ENCODE assay signal across 32 cellular contexts in genomic region chr14:91780452-91780851, GRCh38. TPM values are rescaled to one million over a fixed set of nuclear protein-coding genes. Genes with fewer than 3 reads are reported as not detected.
A peak's percentile ranks its signal among the peaks of the same experiment; 100 is the strongest.
DNase-seq lines count a peak whose midpoint lies in the region; ATAC-seq and TF ChIP-seq lines count a peak whose summit lies in the region.
"Had no signal": no experiment of that assay in that cellular context is flagged by ENCODE, and none has a peak within 500 bp of the region (broad histone marks: within the 10 kb centered on the region; RNA-seq: fewer than 3 reads in every experiment).

No MANE protein-coding gene starts in this region.

- no peaks in the 10 kb centered on the region for H3K9me3 Mint-ChIP-seq in activated naive CD8-positive, alpha-beta T cell treated with anti-CD3 and anti-CD28 coated beads for 36 hours
- no peaks in the 10 kb centered on the region for H3K9me3 Mint-ChIP-seq in activated naive CD8-positive, alpha-beta T cell treated with anti-CD3 and anti-CD28 coated beads, Interleukin-2, amount 50 U/mL, for 24 hours

- H4K20me1 ChIP-seq in hepatocyte (ENCODE audit: insufficient read depth, poor library complexity, severe bottlenecking): no peaks in the 10 kb centered on the region

- peak overlapping the region; percentile 24 for H3K4me2 ChIP-seq in hepatocyte

- H3K9me3 ChIP-seq in hepatocyte (ENCODE audit: low read depth) (no peaks in the 10 kb centered on the region), transverse colon (no peaks in the 10 kb centered on the region)
- H3K9me3 ChIP-seq: right atrium auricular region, spleen, tibial nerve had no signal

- intact Hi-C loops in transverse colon (cut with DNase I; ENCODE audit: low total_unique reads): no loop called here

- H3K27ac Mint-ChIP-seq in activated naive CD8-positive, alpha-beta T cell treated with anti-CD3 and anti-CD28 coated beads for 36 hours: peak overlapping the region; percentile 28
- H3K27ac Mint-ChIP-seq in activated naive CD8-positive, alpha-beta T cell treated with anti-CD3 and anti-CD28 coated beads, Interleukin-2, amount 50 U/mL, for 24 hours: no peak overlapping the region
- H3K27ac Mint-ChIP-seq: activated naive CD8-positive, alpha-beta T cell; IgD-negative memory B cell had no signal

- H3K36me3 Mint-ChIP-seq in activated naive CD8-positive, alpha-beta T cell treated with anti-CD3 and anti-CD28 coated beads for 36 hours: peaks cover 3% of the 10 kb centered on the region
- H3K36me3 Mint-ChIP-seq in activated naive CD8-positive, alpha-beta T cell treated with anti-CD3 and anti-CD28 coated beads, Interleukin-2, amount 50 U/mL, for 24 hours (ENCODE audit: low read depth): peaks cover 3% of the 10 kb centered on the region

- H3K36me3 ChIP-seq in hepatocyte (replicated peaks; ENCODE audit: insufficient read depth, low read depth) (no peaks in the 10 kb centered on the region), transverse colon (peaks cover 0 to 17% (median 0%) of the 10 kb centered on the region in 4 donors)
- H3K36me3 ChIP-seq: tibial nerve had no signal

- ATAC-seq in activated naive CD8-positive, alpha-beta T cell treated with anti-CD3 and anti-CD28 coated beads, Interleukin-2, amount 50 U/mL, for 24 hours: no peak
- no peak for ATAC-seq in HG02840 (IDR thresholded peaks at IDR 0.05; ENCODE audit: low FRiP score, unreplicated experiment)

- peaks cover 5% of the 10 kb centered on the region for H3K4me1 Mint-ChIP-seq in activated naive CD8-positive, alpha-beta T cell treated with anti-CD3 and anti-CD28 coated beads for 36 hours
- no peaks in the 10 kb centered on the region for H3K4me1 Mint-ChIP-seq in activated naive CD8-positive, alpha-beta T cell treated with anti-CD3 and anti-CD28 coated beads, Interleukin-2, amount 50 U/mL, for 24 hours
- H3K4me1 Mint-ChIP-seq: IgD-negative memory B cell had no signal

- H3K4me1 ChIP-seq in hepatocyte (ENCODE audit: insufficient read depth) (peaks cover 11% of the 10 kb centered on the region), transverse colon (peaks cover 0 to 14% (median 7%) of the 10 kb centered on the region in 4 donors)
- H3K4me1 ChIP-seq: right atrium auricular region, spleen, tibial nerve had no signal

- peak overlapping the region; percentile 50 for H3K27ac ChIP-seq in hepatocyte
- peak overlapping the region; percentile 36 to 68 (median 54) for H3K27ac ChIP-seq in transverse colon
- H3K27ac ChIP-seq: coronary artery, right atrium auricular region, spleen, tibial nerve had no signal

- H3K79me2 ChIP-seq in hepatocyte: no peaks in the 10 kb centered on the region

- TF ChIP-seq EP300 in transverse colon (IDR thresholded peaks at IDR 0.05; ENCODE audit: low read depth): no peak

- H3K27me3 ChIP-seq in hepatocyte (no peaks in the 10 kb centered on the region), transverse colon (no peaks in the 10 kb centered on the region)
- H3K27me3 ChIP-seq: right atrium auricular region, spleen, tibial nerve had no signal

- H3K27me3 Mint-ChIP-seq in activated naive CD8-positive, alpha-beta T cell treated with anti-CD3 and anti-CD28 coated beads for 36 hours: no peaks in the 10 kb centered on the region
- no peaks in the 10 kb centered on the region for H3K27me3 Mint-ChIP-seq in activated naive CD8-positive, alpha-beta T cell treated with anti-CD3 and anti-CD28 coated beads, Interleukin-2, amount 50 U/mL, for 24 hours
- H3K27me3 Mint-ChIP-seq: activated naive CD8-positive, alpha-beta T cell had no signal

- H3K4me3 ChIP-seq in hepatocyte (no peak overlapping the region), transverse colon (no peak overlapping the region)
- H3K4me3 ChIP-seq: coronary artery, right atrium auricular region, spleen, tibial nerve had no signal

- no peaks in the 10 kb centered on the region for H3K9me2 ChIP-seq in hepatocyte (replicated peaks; ENCODE audit: insufficient read depth)

- H3K4me3 Mint-ChIP-seq in activated naive CD8-positive, alpha-beta T cell treated with anti-CD3 and anti-CD28 coated beads for 36 hours: no peak overlapping the region
- H3K4me3 Mint-ChIP-seq in activated naive CD8-positive, alpha-beta T cell treated with anti-CD3 and anti-CD28 coated beads, Interleukin-2, amount 50 U/mL, for 24 hours: no peak overlapping the region
- H3K4me3 Mint-ChIP-seq: activated naive CD8-positive, alpha-beta T cell; IgD-negative memory B cell had no signal

- in situ Hi-C loops in transverse colon (cut with MboI; ENCODE audit: low pct_ligation_motif_present in 1 of 4, low pct_unique_long_range_greater_than_20kb in 1 of 4, low sequenced_read_pairs in 3 of 4): no loop called here

- WGBS in hepatocyte (ENCODE audit: low lambda C conversion rate, missing lambda C conversion rate): 35% methylated on average over 3 of the region's 3 CpGs
- 33 to 36% methylated on average over 3 of the region's 3 CpGs for WGBS in transverse colon (ENCODE audit: low coverage in 1 of 2), 2 donors

- TF ChIP-seq POLR2A in transverse colon (IDR thresholded peaks at IDR 0.05): no peak

- TF ChIP-seq CTCF in hepatocyte (IDR thresholded peaks at IDR 0.05; ENCODE audit: poor library complexity) (no peak), transverse colon (IDR thresholded peaks at IDR 0.05) (no peak)

- no peak overlapping the region for H2AFZ ChIP-seq in hepatocyte

- DNase-seq in activated naive CD8-positive, alpha-beta T cell treated with anti-CD3 and anti-CD28 coated beads for 36 hours: no peak
- DNase-seq in activated naive CD8-positive, alpha-beta T cell treated with anti-CD3 and anti-CD28 coated beads, Interleukin-2, amount 50 U/mL, for 24 hours: no peak
- DNase-seq in NCI-H526 treated with DMSO at 0.1 percent for 48 hours (lab: John Stamatoyannopoulos, UW): peak; percentile 15
- peak; percentile 57 for DNase-seq in hepatocyte (ENCODE audit: low spot score)
- no peak for DNase-seq in transverse colon
- DNase-seq in NCI-H1105 (lab: John Stamatoyannopoulos, UW): no peak
- no peak for DNase-seq in H4 (ENCODE audit: low spot score)
- DNase-seq: activated CD4-positive, alpha-beta T cell treated with anti-CD3 and anti-CD28 coated beads for 48 hours; aorta; DMS53; effector CD8-positive, alpha-beta T cell; hypothalamus; mesenchymal stem cell; NCI-H1417 treated with DMSO at 0.1 percent for 48 hours; NCI-H2081 treated with DMSO at 0.1 percent for 48 hours; NCI-H774; spleen; stimulated activated CD4-positive, alpha-beta T cell treated with anti-CD3 and anti-CD28 coated beads, Interleukin-2, amount 100 ng/mL, for 24 hours; stimulated activated CD8-positive, alpha-beta memory T cell treated with anti-CD3 and anti-CD28 coated beads, Interleukin-4, amount 100 ng/mL, for 48 hours; SW 1271 had no signal

RNA-seq across cellular contexts. Expression of gene CATSPERB, which starts 48.6 kb away (rescaled TPM):
- total RNA-seq in activated naive CD8-positive, alpha-beta T cell treated with anti-CD3 and anti-CD28 coated beads for 36 hours: under 1 TPM; 0.18 to 0.27 TPM
- total RNA-seq in hepatocyte (7.1 and 19.5 TPM in 2 replicates), transverse colon (1 to 10 TPM in 3 of 4 donors, not detected in 1; 1.2 to 5.1 (median 3.8) TPM)
- polyA plus RNA-seq in hepatocyte: 0.93 and 3.5 TPM in 2 replicates
- total RNA-seq in H4 (2014; rRNA removed; shearing (Covaris generic)): 0.06 TPM in 1 of 2 replicates, not detected in the other
- total RNA-seq: activated CD8-positive, alpha-beta memory T cell treated with anti-CD3 and anti-CD28 coated beads for 36 hours; epithelial cell of proximal tubule; G401; M059J; myocyte had no signal
- polyA plus RNA-seq: BJ had no signal

Comparison
In these comparisons a context has a peak if more than half of its experiments do, and no peak if none do; other contexts are left out.
1. DNase-seq: peak in NCI-H526 treated with DMSO at 0.1 percent for 48 hours (single experiment) and hepatocyte (single experiment); none in activated naive CD8-positive, alpha-beta T cell treated with anti-CD3 and anti-CD28 coated beads for 36 hours (single experiment), activated naive CD8-positive, alpha-beta T cell treated with anti-CD3 and anti-CD28 coated beads, Interleukin-2, amount 50 U/mL, for 24 hours (single experiment), transverse colon (single experiment), NCI-H1105 (single experiment) and H4 (single experiment).